Comparison of ENCODE assay signal across 25 cellular contexts in genomic region chr17:44595216-44595775, GRCh38. TPM values are rescaled to one million over a fixed set of nuclear protein-coding genes. Genes with fewer than 3 reads are reported as not detected.
DNase-seq lines count a peak whose midpoint lies in the region; ATAC-seq, FAIRE-seq and TF ChIP-seq lines count a peak whose summit lies in the region.
"Had no signal": no experiment of that assay in that cellular context is flagged by ENCODE, and none has a peak within 500 bp of the region (broad histone marks: within the 10 kb centered on the region; RNA-seq: fewer than 3 reads in every experiment).

No MANE protein-coding gene starts in this region.

- DNase-seq in MV-4-11 (lab: John Stamatoyannopoulos, UW): peak; percentile 20
- DNase-seq in SJCRH30: peak; percentile 47 to 50
- peak; percentile 53 for DNase-seq in kidney
- peak; percentile 41 for DNase-seq in osteoblast (ENCODE audit: insufficient read length, low spot score, missing footprints)
- DNase-seq in NCI-H2029 (lab: John Stamatoyannopoulos, UW): no peak
- no peak for DNase-seq in occipital lobe (lab: John Stamatoyannopoulos, UW)
- DNase-seq: C1 segment of cervical spinal cord; CD4-positive, alpha-beta memory T cell; COR-L47; DMS53; GM23248; H9; NCI-H1105 treated with DMSO at 0.1 percent for 48 hours; NCI-H146; NCI-H1930; NCI-H446; NCI-H526 treated with DMSO at 0.1 percent for 48 hours; PC-3; T-cell had no signal

- intact Hi-C loops in kidney (cut with DNase I): no loop called here

- H4K20me1 ChIP-seq in osteoblast (ENCODE audit: insufficient read depth, low read length): no peaks in the 10 kb centered on the region

- no peaks in the 10 kb centered on the region for H3K79me2 ChIP-seq in osteoblast (ENCODE audit: insufficient read depth, low read length)

- no peaks in the 10 kb centered on the region for H3K36me3 ChIP-seq in SJCRH30
- H3K36me3 ChIP-seq in kidney (ENCODE audit: control insufficient read depth in 1 of 2, insufficient read depth in 2 of 2, low read length in 2 of 2): no peaks in the 10 kb centered on the region
- no peaks in the 10 kb centered on the region for H3K36me3 ChIP-seq in osteoblast (ENCODE audit: insufficient read depth, low read length)

- TF ChIP-seq CTCF in kidney (IDR thresholded peaks at IDR 0.05; ENCODE audit: borderline replicate concordance, extremely low read depth, insufficient read depth) (no peak), osteoblast (IDR thresholded peaks at IDR 0.05; ENCODE audit: extremely low read depth, low read depth, low read length) (no peak)

- H3K9me3 ChIP-seq in SJCRH30 (replicated peaks): no peaks in the 10 kb centered on the region
- H3K9me3 ChIP-seq in kidney (ENCODE audit: control insufficient read depth in 1 of 2, low read length in 2 of 2): no peaks in the 10 kb centered on the region
- H3K9me3 ChIP-seq in osteoblast (ENCODE audit: low read depth, low read length): no peaks in the 10 kb centered on the region

- no peaks in the 10 kb centered on the region for H3K27me3 ChIP-seq in SJCRH30
- H3K27me3 ChIP-seq in osteoblast (ENCODE audit: insufficient read depth, low read length): peaks cover 3% of the 10 kb centered on the region

- no peak overlapping the region for H3K9ac ChIP-seq in kidney (ENCODE audit: low read length in 2 of 2)
- H3K9ac ChIP-seq: GM23248 had no signal

- H3K4me3 ChIP-seq in SJCRH30 (no peak overlapping the region), kidney (ENCODE audit: low read length in 2 of 2) (no peak overlapping the region), osteoblast (ENCODE audit: insufficient read depth, low read length) (no peak overlapping the region)
- H3K4me3 ChIP-seq: GM12878, GM23248 had no signal

- no peak overlapping the region for H3K27ac ChIP-seq in SJCRH30
- H3K27ac ChIP-seq in kidney (ENCODE audit: low read depth in 2 of 2, low read length in 2 of 2): no peak overlapping the region
- no peak overlapping the region for H3K27ac ChIP-seq in osteoblast (ENCODE audit: low read depth, low read length)
- H3K27ac ChIP-seq: GM23248, HL-60 had no signal

- FAIRE-seq in kidney (lab: Jason Lieb, UNC): no peak
- FAIRE-seq: G401.6, GM12878, GM19239 had no signal

- no peak overlapping the region for H3K4me2 ChIP-seq in osteoblast (ENCODE audit: insufficient read depth, low read length)

- peaks cover 30% of the 10 kb centered on the region for H3K4me1 ChIP-seq in SJCRH30
- H3K4me1 ChIP-seq in kidney (ENCODE audit: control insufficient read depth in 1 of 2, insufficient read depth in 1 of 2, low read depth in 1 of 2, low read length in 2 of 2): no peaks in the 10 kb centered on the region
- peaks cover 13% of the 10 kb centered on the region for H3K4me1 ChIP-seq in osteoblast (ENCODE audit: insufficient read depth, low read length)

- no peak overlapping the region for H2AFZ ChIP-seq in osteoblast (ENCODE audit: low read length)
- H2AFZ ChIP-seq: GM23248 had no signal

- no peak for ATAC-seq in HG02610 (IDR thresholded peaks at IDR 0.05; ENCODE audit: unreplicated experiment)
- ATAC-seq in HG02840 (IDR thresholded peaks at IDR 0.05; ENCODE audit: low FRiP score, unreplicated experiment): no peak
- ATAC-seq: GM12878, PC-3, T-cell had no signal

RNA-seq across cellular contexts. Expression of gene FZD2, which starts 38.0 kb away (rescaled TPM):
- 16.0 and 18.2 TPM in 2 replicates for total RNA-seq in SJCRH30 (2014; rRNA removed; shearing (Covaris generic))
- 4.7 TPM for total RNA-seq in kidney
- polyA plus RNA-seq in kidney (ENCODE audit: insufficient read depth, low read depth, low replicate concordance): 5.5 TPM
- 15.9 and 23.9 TPM in 2 replicates for total RNA-seq in osteoblast
- total RNA-seq in occipital lobe: 6.9 TPM
- total RNA-seq: CD4-positive, alpha-beta memory T cell had no signal
- polyA plus RNA-seq: CD4-positive, alpha-beta memory T cell had no signal

Comparison
In these comparisons a context has a peak if more than half of its experiments do, and no peak if none do; other contexts are left out.
1. DNase-seq: peak in MV-4-11 (single experiment), SJCRH30 (2 of 2), kidney (single experiment) and osteoblast (single experiment); none in NCI-H2029 (single experiment) and occipital lobe (single experiment).